8 cellular contexts compared by ENCODE assay signal in genomic region chr6:156662025-156662445, GRCh38.
DNase-seq lines count a peak whose midpoint lies in the region; ATAC-seq and TF ChIP-seq lines count a peak whose summit lies in the region.

No MANE protein-coding gene starts in this region.

- H3K23ac ChIP-seq in mesenchymal stem cell (ENCODE audit: low read length in 2 of 2), result no peak overlapping the region

- H3K9ac ChIP-seq in mesenchymal stem cell (ENCODE audit: low read length), result no peak overlapping the region

- no peaks in the 10 kb centered on the region for H3K36me3 ChIP-seq in right lobe of liver
- no peaks in the 10 kb centered on the region for H3K36me3 ChIP-seq in mesenchymal stem cell (ENCODE audit: control insufficient read depth in 1 of 2, insufficient read depth in 2 of 2, low read depth in 1 of 2, low read length in 2 of 2)

- H2BK120ac ChIP-seq in mesenchymal stem cell (ENCODE audit: low read depth, low read length), result no peak overlapping the region

- H3K18ac ChIP-seq in mesenchymal stem cell (ENCODE audit: low read depth in 1 of 2, low read length in 2 of 2), result no peak overlapping the region

- no peak overlapping the region for H2BK12ac ChIP-seq in mesenchymal stem cell (ENCODE audit: low read length in 2 of 2)

- no peak overlapping the region for H4K91ac ChIP-seq in mesenchymal stem cell (ENCODE audit: low read length)

- H2AFZ ChIP-seq in mesenchymal stem cell (ENCODE audit: low read depth, low read length), result no peak overlapping the region

- no peak overlapping the region for H4K8ac ChIP-seq in mesenchymal stem cell (ENCODE audit: low read length)

- H3K27me3 ChIP-seq in right lobe of liver (no peaks in the 10 kb centered on the region), mesenchymal stem cell (ENCODE audit: control insufficient read depth in 1 of 2, insufficient read depth in 1 of 2, low read length in 2 of 2) (no peaks in the 10 kb centered on the region)

- no peak overlapping the region for H3K4me2 ChIP-seq in mesenchymal stem cell (ENCODE audit: low read length, poor library complexity, severe bottlenecking)

- DNase-seq in AG09319 (ENCODE audit: extremely low read depth, low read depth) (peak; percentile 40), amniotic epithelial cell (ENCODE audit: low read depth) (peak; percentile 45), right lobe of liver (peak in 1 of 3 donors; percentile 35), mesenchymal stem cell (no peak), ureter (ENCODE audit: low spot score) (no peak)

- H3K4me3 ChIP-seq in right lobe of liver (no peak overlapping the region), mesenchymal stem cell (ENCODE audit: insufficient read depth in 1 of 2, low read depth in 1 of 2, low read length in 2 of 2) (no peak overlapping the region)

- no peak overlapping the region for H3K4ac ChIP-seq in mesenchymal stem cell (ENCODE audit: low read depth in 1 of 2, low read length in 2 of 2)

- peak; percentile 58 for ATAC-seq in GM21619 (IDR thresholded peaks at IDR 0.05; ENCODE audit: unreplicated experiment)
- ATAC-seq in right lobe of liver, result peak; percentile 44 to 74 (median 62)
- no peak for ATAC-seq in HG02610 (IDR thresholded peaks at IDR 0.05; ENCODE audit: unreplicated experiment)
- ATAC-seq in HG02759 (IDR thresholded peaks at IDR 0.05; ENCODE audit: unreplicated experiment), result no peak

- peak; percentile 58 for TF ChIP-seq CTCF in AG09319 (IDR thresholded peaks at IDR 0.05; ENCODE audit: low read depth, low read length)
- TF ChIP-seq CTCF in right lobe of liver (IDR thresholded peaks at IDR 0.05), result peak; percentile 15 to 42 (median 38)

- WGBS in right lobe of liver (ENCODE audit: insufficient coverage, low coverage, low lambda C conversion rate, missing lambda C conversion rate), result 74% methylated on average over 8 of the region's 17 CpGs
- 67% methylated on average over 15 of the region's 17 CpGs for WGBS in mesenchymal stem cell

- H2BK5ac ChIP-seq in mesenchymal stem cell (ENCODE audit: low read depth, low read length, poor library complexity, severe bottlenecking), result no peak overlapping the region

- H3K79me1 ChIP-seq in mesenchymal stem cell (replicated peaks; ENCODE audit: low read length, poor library complexity, severe bottlenecking), result no peaks in the 10 kb centered on the region

- H3K14ac ChIP-seq in mesenchymal stem cell (ENCODE audit: low read length in 2 of 2), result no peak overlapping the region

- no peak overlapping the region for H2BK15ac ChIP-seq in mesenchymal stem cell (ENCODE audit: low read depth, poor library complexity, severe bottlenecking)

- intact Hi-C loops in right lobe of liver (cut with DNase I), result no loop called here

- H2AK5ac ChIP-seq in mesenchymal stem cell (ENCODE audit: low read length, severe bottlenecking), result no peak overlapping the region

- no peaks in the 10 kb centered on the region for H3K4me1 ChIP-seq in right lobe of liver
- H3K4me1 ChIP-seq in mesenchymal stem cell (ENCODE audit: control insufficient read depth, insufficient read depth, low read depth, low read length), result peaks cover 2% of the 10 kb centered on the region

- no peaks in the 10 kb centered on the region for H3K9me3 ChIP-seq in right lobe of liver
- H3K9me3 ChIP-seq in mesenchymal stem cell (ENCODE audit: control insufficient read depth, low read length), result no peaks in the 10 kb centered on the region

- H3K27ac ChIP-seq in right lobe of liver (no peak overlapping the region), mesenchymal stem cell (ENCODE audit: low read length, poor library complexity, severe bottlenecking) (no peak overlapping the region)

- TF ChIP-seq POLR2A in right lobe of liver (IDR thresholded peaks at IDR 0.05), result no peak

Comparison
In these comparisons a context has a peak if more than half of its experiments do, and no peak if none do; other contexts are left out.
1. DNase-seq: peak in AG09319 (single experiment) and amniotic epithelial cell (single experiment); none in mesenchymal stem cell (single experiment) and ureter (single experiment).
2. ATAC-seq: peak in GM21619 (single experiment) and right lobe of liver (4 of 4); none in HG02610 (single experiment) and HG02759 (single experiment).